2 cellular contexts compared by ENCODE assay signal in the genomic region with DNA sequence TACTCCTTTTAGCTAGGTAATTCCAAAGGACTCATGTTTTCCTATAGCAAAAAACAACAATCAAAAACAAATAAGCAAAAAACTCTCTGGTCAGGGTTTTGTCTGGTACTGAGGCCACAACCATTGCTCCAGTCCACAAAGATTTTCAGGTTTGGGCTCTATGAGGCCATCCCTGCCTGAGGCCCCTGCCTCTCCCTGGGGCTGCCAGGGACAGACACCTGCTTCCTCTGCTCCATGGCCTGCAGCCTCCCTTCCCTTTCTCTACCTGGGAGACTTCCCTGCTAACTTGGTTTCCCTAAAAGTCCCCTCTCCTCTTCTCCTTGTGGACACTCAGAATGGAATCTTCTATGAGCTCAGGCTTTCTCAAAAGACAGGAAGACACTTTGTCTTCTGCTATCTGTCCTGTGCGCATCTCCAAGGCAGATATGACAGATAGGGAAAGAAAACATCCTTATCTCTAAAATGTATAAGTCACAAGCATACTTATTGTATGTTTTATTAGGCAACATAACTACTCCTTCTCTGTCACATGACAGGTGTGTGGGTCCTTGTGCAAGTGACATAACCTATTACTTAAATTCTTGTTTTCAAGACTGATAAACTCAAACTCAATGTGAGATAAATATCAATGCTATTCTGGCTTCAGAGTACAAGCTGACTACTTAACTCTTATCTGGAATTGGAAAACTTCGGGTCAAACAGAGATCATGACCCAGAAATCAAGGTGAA.
TF ChIP-seq lines count a peak whose summit lies in the region.

No MANE protein-coding gene starts in this region.

TF ChIP-seq in endothelial cell of umbilical vein, 7 proteins besides CTCF, POLR2A, EP300 and RAD21:
- no peak for TF ChIP-seq POLR2AphosphoS5 (IDR thresholded peaks at IDR 0.05; ENCODE audit: insufficient read depth, low read depth, low read length)
- no peak for TF ChIP-seq JUN (IDR thresholded peaks at IDR 0.05; ENCODE audit: borderline replicate concordance, insufficient read depth, insufficient read length, low read depth)
- no peak for TF ChIP-seq FOS (IDR thresholded peaks at IDR 0.05; ENCODE audit: borderline replicate concordance, insufficient read depth, low read length)
- no peak for TF ChIP-seq MAX (IDR thresholded peaks at IDR 0.05; ENCODE audit: insufficient read depth, insufficient read length)
- no peak for TF ChIP-seq MYC (IDR thresholded peaks at IDR 0.05; ENCODE audit: low read depth, low read length)
- TF ChIP-seq EZH2 (IDR thresholded peaks at IDR 0.05; ENCODE audit: borderline replicate concordance, low read depth, low read length, severe bottlenecking): no peak
- no peak for TF ChIP-seq GATA2 (IDR thresholded peaks at IDR 0.05; ENCODE audit: insufficient read depth, insufficient read length, low read depth, low read length)
TF ChIP-seq in endothelial cell of umbilical vein: peak in this region for 0.

TF ChIP-seq in GM23338, 12 proteins besides CTCF, POLR2A, EP300 and RAD21:
- no peak for TF ChIP-seq EZH2phosphoT487 (IDR thresholded peaks at IDR 0.05; ENCODE audit: unreplicated experiment)
- no peak for TF ChIP-seq CREB1 (CRISPR knock-in tag; IDR thresholded peaks at IDR 0.05; ENCODE audit: low read depth)
- no peak for TF ChIP-seq JUNB (IDR thresholded peaks at IDR 0.05; ENCODE audit: unreplicated experiment)
- no peak for TF ChIP-seq NANOG (IDR thresholded peaks at IDR 0.05; ENCODE audit: borderline replicate concordance)
